ENCODE assay signal across 20 cellular contexts in the genomic region with DNA sequence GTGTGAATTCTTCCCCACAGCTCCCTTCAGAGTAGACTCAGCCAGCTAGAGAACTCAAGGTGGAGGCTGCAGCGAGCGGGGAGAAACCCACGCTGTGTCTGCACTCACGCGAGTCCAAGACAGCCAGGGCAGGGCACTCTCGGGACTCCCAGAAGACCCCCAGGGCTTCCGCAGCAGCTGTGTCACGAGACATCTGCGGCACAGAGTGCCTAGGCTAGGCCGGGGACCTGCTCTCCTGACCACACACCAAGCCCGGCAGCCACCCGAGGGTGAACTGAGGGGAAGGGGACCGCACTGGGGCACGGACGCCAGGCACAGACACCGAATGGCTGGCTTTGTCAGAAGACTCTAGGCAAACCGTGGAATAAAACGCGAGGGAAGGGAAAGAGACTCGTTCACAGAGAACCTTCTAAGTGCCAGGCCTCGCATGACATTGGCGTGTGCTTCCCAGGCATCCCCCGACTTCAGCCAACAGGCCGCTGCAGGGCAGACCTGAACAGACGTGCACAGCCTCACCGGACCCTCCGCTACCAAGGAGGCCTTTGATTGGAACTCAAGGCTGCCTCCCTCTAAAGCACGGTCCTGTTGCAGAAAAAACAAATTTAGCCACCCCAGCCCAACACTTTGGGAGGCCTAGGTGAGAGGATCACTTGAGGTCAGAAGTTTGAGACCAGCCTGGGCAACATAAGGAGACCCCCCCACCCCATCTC.
"Had no signal": no experiment of that assay in that cellular context is flagged by ENCODE, and none has a peak within 500 bp of the region (broad histone marks: within the 10 kb centered on the region; RNA-seq: fewer than 3 reads in every experiment).

No MANE protein-coding gene starts in this region.

- DNase-seq: activated CD4-positive, alpha-beta memory T cell treated with anti-CD3 and anti-CD28 coated beads, Interleukin-2, amount 10 ng/mL, durations not matched to agents 7 days and 5 days; activated CD4-positive, alpha-beta T cell treated with anti-CD3 and anti-CD28 coated beads for 48 hours; activated CD4-positive, CD25-positive, alpha-beta regulatory T cell; activated CD8-positive, alpha-beta memory T cell treated with anti-CD3 and anti-CD28 coated beads, Interleukin-2, amount 10 ng/mL, durations not matched to agents 7 days and 5 days; activated naive CD4-positive, alpha-beta T cell; activated naive CD8-positive, alpha-beta T cell treated with anti-CD3 and anti-CD28 coated beads for 36 hours; amniotic stem cell; body of pancreas; central memory CD4-positive, alpha-beta T cell; effector CD8-positive, alpha-beta T cell; gastrocnemius medialis; kidney glomerular epithelial cell; stimulated activated CD4-positive, alpha-beta T cell treated with anti-CD3 and anti-CD28 coated beads, Interleukin-2, amount 100 ng/mL, for 24 hours; T-cell; transverse colon had no signal

- H3K27me3 ChIP-seq: body of pancreas, gastrocnemius medialis, heart left ventricle, transverse colon, vagina had no signal

- H3K9me3 Mint-ChIP-seq: activated naive CD8-positive, alpha-beta T cell treated with anti-CD3 and anti-CD28 coated beads for 36 hours; natural killer cell treated with Interleukin-12 subunit alpha and Interleukin-12 subunit beta and Interleukin-15 and Interleukin-18, amount 100 ng/mL, for 72 hours; stimulated activated naive CD8-positive, alpha-beta T cell treated with anti-CD3 and anti-CD28 coated beads, Interleukin-15, Interleukin-2, amounts not matched to agents 100 ng/mL and 50 ng/mL, for 24 hours; T-cell had no signal

- H3K27ac Mint-ChIP-seq: activated CD4-positive, alpha-beta memory T cell treated with anti-CD3 and anti-CD28 coated beads, Interleukin-2, amount 10 ng/mL, durations not matched to agents 7 days and 5 days; activated CD8-positive, alpha-beta memory T cell treated with anti-CD3 and anti-CD28 coated beads, Interleukin-2, amount 10 ng/mL, durations not matched to agents 7 days and 5 days; activated naive CD8-positive, alpha-beta T cell treated with anti-CD3 and anti-CD28 coated beads for 36 hours; natural killer cell treated with Interleukin-12 subunit alpha and Interleukin-12 subunit beta and Interleukin-15 and Interleukin-18, amount 100 ng/mL, for 72 hours; stimulated activated naive CD8-positive, alpha-beta T cell treated with anti-CD3 and anti-CD28 coated beads, Interleukin-15, Interleukin-2, amounts not matched to agents 100 ng/mL and 50 ng/mL, for 24 hours had no signal

- H3K4me3 Mint-ChIP-seq: activated CD4-positive, alpha-beta memory T cell treated with anti-CD3 and anti-CD28 coated beads, Interleukin-2, amount 10 ng/mL, durations not matched to agents 7 days and 5 days; activated CD8-positive, alpha-beta memory T cell treated with anti-CD3 and anti-CD28 coated beads, Interleukin-2, amount 10 ng/mL, durations not matched to agents 7 days and 5 days; activated naive CD8-positive, alpha-beta T cell treated with anti-CD3 and anti-CD28 coated beads for 36 hours; natural killer cell treated with Interleukin-12 subunit alpha and Interleukin-12 subunit beta and Interleukin-15 and Interleukin-18, amount 100 ng/mL, for 72 hours; stimulated activated naive CD8-positive, alpha-beta T cell treated with anti-CD3 and anti-CD28 coated beads, Interleukin-15, Interleukin-2, amounts not matched to agents 100 ng/mL and 50 ng/mL, for 24 hours; T-cell had no signal

- H3K4me3 ChIP-seq: body of pancreas, gastrocnemius medialis, heart left ventricle, transverse colon, vagina had no signal

- H3K9me3 ChIP-seq: body of pancreas, gastrocnemius medialis, heart left ventricle, transverse colon, vagina had no signal

- ATAC-seq: activated CD8-positive, alpha-beta memory T cell treated with anti-CD3 and anti-CD28 coated beads, Interleukin-2, amount 10 ng/mL, durations not matched to agents 7 days and 5 days; body of pancreas; esophagus mucosa; natural killer cell treated with Interleukin-12 subunit alpha and Interleukin-12 subunit beta and Interleukin-15 and Interleukin-18, amount 100 ng/mL, for 72 hours; T-cell had no signal

- H3K27ac ChIP-seq: body of pancreas, vagina had no signal

- H3K27me3 Mint-ChIP-seq: activated CD4-positive, alpha-beta memory T cell treated with anti-CD3 and anti-CD28 coated beads, Interleukin-2, amount 10 ng/mL, durations not matched to agents 7 days and 5 days; activated CD8-positive, alpha-beta memory T cell treated with anti-CD3 and anti-CD28 coated beads, Interleukin-2, amount 10 ng/mL, durations not matched to agents 7 days and 5 days; activated naive CD8-positive, alpha-beta T cell treated with anti-CD3 and anti-CD28 coated beads for 36 hours; natural killer cell treated with Interleukin-12 subunit alpha and Interleukin-12 subunit beta and Interleukin-15 and Interleukin-18, amount 100 ng/mL, for 72 hours; stimulated activated naive CD8-positive, alpha-beta T cell treated with anti-CD3 and anti-CD28 coated beads, Interleukin-15, Interleukin-2, amounts not matched to agents 100 ng/mL and 50 ng/mL, for 24 hours; T-cell had no signal

- H3K4me1 Mint-ChIP-seq: activated CD4-positive, alpha-beta memory T cell treated with anti-CD3 and anti-CD28 coated beads, Interleukin-2, amount 10 ng/mL, durations not matched to agents 7 days and 5 days; activated CD8-positive, alpha-beta memory T cell treated with anti-CD3 and anti-CD28 coated beads, Interleukin-2, amount 10 ng/mL, durations not matched to agents 7 days and 5 days had no signal

- H3K36me3 ChIP-seq: gastrocnemius medialis, transverse colon, vagina had no signal

- H3K36me3 Mint-ChIP-seq: natural killer cell treated with Interleukin-12 subunit alpha and Interleukin-12 subunit beta and Interleukin-15 and Interleukin-18, amount 100 ng/mL, for 72 hours had no signal
